17 cellular contexts compared by ENCODE assay signal in genomic region chr11:80613630-80614029, GRCh38.
DNase-seq lines count a peak whose midpoint lies in the region; ATAC-seq and TF ChIP-seq lines count a peak whose summit lies in the region.
"Had no signal": no experiment of that assay in that cellular context is flagged by ENCODE, and none has a peak within 500 bp of the region (broad histone marks: within the 10 kb centered on the region; RNA-seq: fewer than 3 reads in every experiment).

No MANE protein-coding gene starts in this region.

- H4K20me1 ChIP-seq in SK-N-SH (ENCODE audit: insufficient read depth): no peaks in the 10 kb centered on the region
- H4K20me1 ChIP-seq: BLaER1 had no signal

- H3K9me3 ChIP-seq in cardiac muscle cell (ENCODE audit: low read depth) (no peaks in the 10 kb centered on the region), SK-N-SH (no peaks in the 10 kb centered on the region)
- H3K9me3 ChIP-seq: BLaER1, Caco-2 had no signal

- H2AFZ ChIP-seq in SK-N-SH (ENCODE audit: low read depth): no peak overlapping the region
- H2AFZ ChIP-seq: GM23248 had no signal

- peak in 1 of 2 experiments; percentile 88; a peak in 2 of 4 replicates for TF ChIP-seq EP300 in SK-N-SH (IDR thresholded peaks at IDR 0.05; ENCODE audit: borderline replicate concordance in 1 of 2, low read depth in 1 of 2, low read length in 1 of 2)

- H3K4me1 ChIP-seq in cardiac muscle cell (ENCODE audit: low read depth) (peaks cover 23% of the 10 kb centered on the region), SK-N-SH (ENCODE audit: control insufficient read depth in 1 of 2, insufficient read depth in 2 of 2, low read depth in 1 of 2, low read length in 1 of 2) (no peaks in the 10 kb centered on the region; a peak in 2 of 4 replicates)
- H3K4me1 ChIP-seq: BLaER1 had no signal

- no peak overlapping the region for H3K4me2 ChIP-seq in SK-N-SH
- H3K4me2 ChIP-seq: BLaER1 had no signal

- 5% methylated on average over 2 of the region's 2 CpGs for WGBS in SK-N-SH (ENCODE audit: low lambda C conversion rate)

- H3K9ac ChIP-seq in SK-N-SH: no peak overlapping the region
- H3K9ac ChIP-seq: BLaER1, GM23248 had no signal

- DNase-seq in cardiac muscle cell (ENCODE audit: low read depth in 1 of 2, low spot score in 1 of 2) (peak in 1 of 2 donors; percentile 37), Right ventricle myocardium superior (no peak), SK-N-SH (peak; percentile 10), left kidney (ENCODE audit: low read depth, low spot score) (peak; percentile 23), midbrain (lab: John Stamatoyannopoulos, UW) (no peak)
- DNase-seq: Caco-2; CD4-positive, CD25-positive, alpha-beta regulatory T cell; CD8-positive, alpha-beta T cell; DMS153; DND-41; GM23248; H7; HCEC 1CT had no signal

- intact Hi-C loops in Right ventricle myocardium superior (cut with DNase I): no loop called here

- H3K27me3 ChIP-seq in cardiac muscle cell (no peaks in the 10 kb centered on the region), SK-N-SH (ENCODE audit: insufficient read depth) (no peaks in the 10 kb centered on the region)
- H3K27me3 ChIP-seq: BLaER1 had no signal

- H3K27ac ChIP-seq in cardiac muscle cell (peak overlapping the region; percentile 47), SK-N-SH (ENCODE audit: low read depth in 2 of 2, low read length in 1 of 2) (no peak overlapping the region)
- H3K27ac ChIP-seq: BLaER1, C4-2B, GM23248 had no signal

- no peaks in the 10 kb centered on the region for H3K79me2 ChIP-seq in SK-N-SH (ENCODE audit: insufficient read depth)

- 0 out of 2 replicates have a peak, but pooled peaks have one; percentile 16 for TF ChIP-seq RAD21 in SK-N-SH (IDR thresholded peaks at IDR 0.05; ENCODE audit: low read length)

- TF ChIP-seq CTCF in cardiac muscle cell (IDR thresholded peaks at IDR 0.05; ENCODE audit: low read depth, low read length): no peak
- no peak for TF ChIP-seq CTCF in SK-N-SH (IDR thresholded peaks at IDR 0.05)

- no peak overlapping the region for H3K4me3 ChIP-seq in cardiac muscle cell
- no peak overlapping the region for H3K4me3 ChIP-seq in SK-N-SH (ENCODE audit: low read depth in 2 of 2, low read length in 1 of 2)
- H3K4me3 ChIP-seq: BLaER1, GM23248 had no signal

- ATAC-seq in Right ventricle myocardium superior (ENCODE audit: poor library complexity): no peak
- no peak for ATAC-seq in GM21381 (IDR thresholded peaks at IDR 0.05; ENCODE audit: unreplicated experiment)
- ATAC-seq in HG02642 (IDR thresholded peaks at IDR 0.05; ENCODE audit: poor library complexity, unreplicated experiment): no peak
- ATAC-seq: CD8-positive, alpha-beta T cell had no signal

- POLR2A ChIA-PET in SK-N-SH (lab: Yijun Ruan, JAX): no interaction called here

- H3K36me3 ChIP-seq in cardiac muscle cell (no peaks in the 10 kb centered on the region), SK-N-SH (replicated peaks in 1 of 2; ENCODE audit: control insufficient read depth in 1 of 2, insufficient read depth in 2 of 2, low read length in 1 of 2) (no peaks in the 10 kb centered on the region)
- H3K36me3 ChIP-seq: BLaER1 had no signal

- H3F3A ChIP-seq in SK-N-SH (replicated peaks; ENCODE audit: insufficient read depth): no peaks in the 10 kb centered on the region

- H3K9me2 ChIP-seq in SK-N-SH: no peaks in the 10 kb centered on the region

- CTCF ChIA-PET in SK-N-SH (lab: Yijun Ruan, JAX): interaction anchor here (0.7 to 0.8 kb wide), 2 partner anchors 13 to 305 kb away, joined by 3 read pairs; no protein-coding TSS in a partner anchor

TF ChIP-seq in SK-N-SH, 30 proteins besides CTCF, POLR2A, EP300 and RAD21:
- TF ChIP-seq RCOR1 (IDR thresholded peaks at IDR 0.05; ENCODE audit: low read length) (peak; percentile 85), NFIC (IDR thresholded peaks at IDR 0.05; ENCODE audit: borderline replicate concordance) (no peak), POLR2AphosphoS5 (IDR thresholded peaks at IDR 0.05; ENCODE audit: low read depth, low read length) (no peak), FOXJ3 (CRISPR knock-in tag; IDR thresholded peaks at IDR 0.05) (peak; percentile 54; the same call in 1 of the 2 replicates), MXI1 (IDR thresholded peaks at IDR 0.05; ENCODE audit: low read depth, low read length) (peak; percentile 30; the same call in 1 of the 2 replicates), RXRA (IDR thresholded peaks at IDR 0.05; ENCODE audit: borderline replicate concordance, low read depth) (no peak), GATA2 (CRISPR knock-in tag; IDR thresholded peaks at IDR 0.05) (peak; percentile 81), SIN3A (IDR thresholded peaks at IDR 0.05; ENCODE audit: borderline replicate concordance, low read depth, low read length) (no peak), TEAD4 (IDR thresholded peaks at IDR 0.05; ENCODE audit: borderline replicate concordance, insufficient read depth) (no peak), TCF12 (IDR thresholded peaks at IDR 0.05) (0 out of 2 replicates have a peak, but pooled peaks have one; percentile 18), USF2 (IDR thresholded peaks at IDR 0.05; ENCODE audit: borderline replicate concordance, low read depth, low read length) (no peak)
TF ChIP-seq in SK-N-SH: peak in this region for 5.

Comparison
In these comparisons a context has a peak if more than half of its experiments do, and no peak if none do; other contexts are left out.
1. DNase-seq: peak in SK-N-SH (single experiment) and left kidney (single experiment); none in Right ventricle myocardium superior (single experiment) and midbrain (single experiment).